ENCODE assay signal across 15 cellular contexts in genomic region chr4:48124870-48125269, GRCh38. TPM values are rescaled to one million over a fixed set of nuclear protein-coding genes. Genes with fewer than 3 reads are reported as not detected.
DNase-seq lines count a peak whose midpoint lies in the region; ATAC-seq lines count a peak whose summit lies in the region.
"Had no signal": no experiment of that assay in that cellular context is flagged by ENCODE, and none has a peak within 500 bp of the region (broad histone marks: within the 10 kb centered on the region; RNA-seq: fewer than 3 reads in every experiment).

No MANE protein-coding gene starts in this region.

- H3K4me1 Mint-ChIP-seq in activated naive CD4-positive, alpha-beta T cell treated with anti-CD3 and anti-CD28 coated beads, Interleukin-2, amount 50 U/mL, for 24 hours = peaks cover 68% of the 10 kb centered on the region
- peaks cover 42% of the 10 kb centered on the region for H3K4me1 Mint-ChIP-seq in activated T-helper 17 cell treated with anti-CD3 and anti-CD28 coated beads, Interleukin-2, amount 50 U/mL, for 72 hours
- H3K4me1 Mint-ChIP-seq in naive thymus-derived CD8-positive, alpha-beta T cell = peaks cover 50 to 70% (median 69%) of the 10 kb centered on the region in 4 donors

- no peaks in the 10 kb centered on the region for H3K27me3 Mint-ChIP-seq in activated naive CD4-positive, alpha-beta T cell treated with anti-CD3 and anti-CD28 coated beads, Interleukin-2, amount 50 U/mL, for 24 hours
- no peaks in the 10 kb centered on the region for H3K27me3 Mint-ChIP-seq in activated T-helper 17 cell treated with anti-CD3 and anti-CD28 coated beads, Interleukin-2, amount 50 U/mL, for 72 hours
- H3K27me3 Mint-ChIP-seq in naive thymus-derived CD8-positive, alpha-beta T cell = no peaks in the 10 kb centered on the region

- peaks cover 17% of the 10 kb centered on the region for H3K4me1 ChIP-seq in SJCRH30
- H3K4me1 ChIP-seq: BE2C had no signal

- no peak overlapping the region for H3K4me3 ChIP-seq in SJCRH30

- H3K9me3 Mint-ChIP-seq in activated naive CD4-positive, alpha-beta T cell treated with anti-CD3 and anti-CD28 coated beads, Interleukin-2, amount 50 U/mL, for 24 hours = no peaks in the 10 kb centered on the region
- no peaks in the 10 kb centered on the region for H3K9me3 Mint-ChIP-seq in activated T-helper 17 cell treated with anti-CD3 and anti-CD28 coated beads, Interleukin-2, amount 50 U/mL, for 72 hours
- H3K9me3 Mint-ChIP-seq in naive thymus-derived CD8-positive, alpha-beta T cell = no peaks in the 10 kb centered on the region

- POLR2A ChIA-PET in naive thymus-derived CD8-positive, alpha-beta T cell (lab: Charles Lee) = interaction anchor here (1.9 to 10.0 kb wide), 2 partner anchors 9 to 14 kb away, joined by 10 to 193 read pairs; partner anchors contain the start of gene TXK

- H3K27me3 ChIP-seq in SJCRH30 = no peaks in the 10 kb centered on the region

- DNase-seq in activated naive CD4-positive, alpha-beta T cell (lab: John Stamatoyannopoulos, UW) = no peak
- no peak for DNase-seq in naive thymus-derived CD8-positive, alpha-beta T cell
- DNase-seq in Kasumi-1 (lab: John Stamatoyannopoulos, UW) (no peak), SJCRH30 (no peak)
- DNase-seq: BE2C, EL, MM.1S, NCI-H1105 treated with DMSO at 0.1 percent for 48 hours, NCI-H187, NCI-H748 treated with DMSO at 0.1 percent for 48 hours, PC-3 had no signal

- H3K36me3 ChIP-seq in SJCRH30 = no peaks in the 10 kb centered on the region
- H3K36me3 ChIP-seq: BE2C had no signal

- no peaks in the 10 kb centered on the region for H3K9me3 ChIP-seq in SJCRH30 (replicated peaks)
- H3K9me3 ChIP-seq: BE2C had no signal

- peaks cover 3% of the 10 kb centered on the region for H3K36me3 Mint-ChIP-seq in activated naive CD4-positive, alpha-beta T cell treated with anti-CD3 and anti-CD28 coated beads, Interleukin-2, amount 50 U/mL, for 24 hours
- peaks cover 19% of the 10 kb centered on the region for H3K36me3 Mint-ChIP-seq in activated T-helper 17 cell treated with anti-CD3 and anti-CD28 coated beads, Interleukin-2, amount 50 U/mL, for 72 hours (ENCODE audit: low read depth)
- peaks cover 0 to 44% (median 3%) of the 10 kb centered on the region in 3 donors for H3K36me3 Mint-ChIP-seq in naive thymus-derived CD8-positive, alpha-beta T cell

- H3K27ac ChIP-seq in SJCRH30 = no peak overlapping the region

- ATAC-seq in activated T-helper 17 cell treated with anti-CD3 and anti-CD28 coated beads, Interleukin-2, amount 50 U/mL, for 72 hours (replicated peaks) = peak; percentile 40
- ATAC-seq in naive thymus-derived CD8-positive, alpha-beta T cell = no peak
- ATAC-seq in GM19452 (IDR thresholded peaks at IDR 0.05; ENCODE audit: unreplicated experiment) = no peak
- ATAC-seq: PC-3 had no signal

- peak overlapping the region; percentile 95 for H3K27ac Mint-ChIP-seq in activated naive CD4-positive, alpha-beta T cell treated with anti-CD3 and anti-CD28 coated beads, Interleukin-2, amount 50 U/mL, for 24 hours
- H3K27ac Mint-ChIP-seq in activated T-helper 17 cell treated with anti-CD3 and anti-CD28 coated beads, Interleukin-2, amount 50 U/mL, for 72 hours = peak overlapping the region; percentile 93
- peak overlapping the region in 9 of 10 donors; percentile 90 to 98 (median 95) for H3K27ac Mint-ChIP-seq in naive thymus-derived CD8-positive, alpha-beta T cell

- H3K4me3 Mint-ChIP-seq in activated naive CD4-positive, alpha-beta T cell treated with anti-CD3 and anti-CD28 coated beads, Interleukin-2, amount 50 U/mL, for 24 hours = no peak overlapping the region
- peak overlapping the region; percentile 91 for H3K4me3 Mint-ChIP-seq in activated T-helper 17 cell treated with anti-CD3 and anti-CD28 coated beads, Interleukin-2, amount 50 U/mL, for 72 hours
- peak overlapping the region; percentile 0 to 91 (median 76) for H3K4me3 Mint-ChIP-seq in naive thymus-derived CD8-positive, alpha-beta T cell

RNA-seq across cellular contexts. Expression of gene TXK, which starts 9.2 kb away (rescaled TPM):
- 10 to 100 TPM; 26.8 to 28.8 TPM for total RNA-seq in activated T-helper 17 cell treated with anti-CD3 and anti-CD28 coated beads, Interleukin-2, amount 50 U/mL, for 72 hours
- 100 to 1,000 TPM; 135 to 140 TPM for total RNA-seq in naive thymus-derived CD8-positive, alpha-beta T cell
- 10 to 100 TPM; 57.8 to 92.2 (median 60.4) TPM for polyA plus RNA-seq in naive thymus-derived CD8-positive, alpha-beta T cell
- total RNA-seq in SJCRH30 (2014; rRNA removed; shearing (Covaris generic)) = 0.35 and 1.1 TPM in 2 replicates
- polyA plus RNA-seq: AG04450 had no signal

Comparison
In these comparisons a context has a peak if more than half of its experiments do, and no peak if none do; other contexts are left out.
1. RNA of gene TXK, which starts 9.2 kb away (total RNA-seq): 135 to 140 TPM in naive thymus-derived CD8-positive, alpha-beta T cell and 26.8 to 28.8 TPM in activated T-helper 17 cell treated with anti-CD3 and anti-CD28 coated beads, Interleukin-2, amount 50 U/mL, for 72 hours; 0.35 to 1.1 TPM in SJCRH30; every median in the first group is over 10 times any median in the second.
2. Peak in every context shown above with its lines, with median percentiles within 50 percentile points of each other: H3K27ac Mint-ChIP-seq.